Comparison of ENCODE assay signal across 16 cellular contexts in genomic region chr9:3367185-3367584, GRCh38.
DNase-seq lines count a peak whose midpoint lies in the region; ATAC-seq and TF ChIP-seq lines count a peak whose summit lies in the region.
"Had no signal": no experiment of that assay in that cellular context is flagged by ENCODE, and none has a peak within 500 bp of the region (broad histone marks: within the 10 kb centered on the region; RNA-seq: fewer than 3 reads in every experiment).

No MANE protein-coding gene starts in this region.

- peak overlapping the region; percentile 54 for H3K27ac Mint-ChIP-seq in GM23338
- H3K27ac Mint-ChIP-seq in neural progenitor cell = no peak overlapping the region
- H3K27ac Mint-ChIP-seq: CD8-positive, alpha-beta T cell had no signal

- no peaks in the 10 kb centered on the region for H3K27me3 ChIP-seq in GM23338 (ENCODE audit: insufficient read depth)
- H3K27me3 ChIP-seq in neural progenitor cell = no peaks in the 10 kb centered on the region
- H3K27me3 ChIP-seq: SJSA1 had no signal

- peak; percentile 14 for DNase-seq in GM23338 (ENCODE audit: low spot score)
- DNase-seq in SK-MEL-5 (ENCODE audit: low read depth, low spot score) = peak; percentile 94
- peak; percentile 18 for DNase-seq in iPS-NIHi11 (ENCODE audit: low spot score)
- peak; percentile 57 for DNase-seq in neural progenitor cell (ENCODE audit: low spot score)
- no peak for DNase-seq in SK-N-DZ (ENCODE audit: low spot score)
- DNase-seq in GDM1 (lab: John Stamatoyannopoulos, UW) = no peak
- DNase-seq: CD8-positive, alpha-beta T cell; Karpas-422; MM.1S; NCI-H1105 treated with DMSO at 0.1 percent for 48 hours; NCI-H187 treated with DMSO at 0.1 percent for 48 hours; NCI-H2227 treated with DMSO at 0.1 percent for 48 hours; NCI-H526 had no signal

- H3K4me3 ChIP-seq in GM23338 (no peak overlapping the region), neural progenitor cell (no peak overlapping the region)
- H3K4me3 ChIP-seq: SJSA1 had no signal

- ATAC-seq in GM23338 = peak; percentile 57
- no peak for ATAC-seq in HG02571 (IDR thresholded peaks at IDR 0.05; ENCODE audit: unreplicated experiment)
- ATAC-seq: CD8-positive, alpha-beta T cell had no signal

- peaks cover 2% of the 10 kb centered on the region; the same call in 1 of the 3 replicates for H3K9me3 Mint-ChIP-seq in GM23338
- peaks cover 2% of the 10 kb centered on the region for H3K9me3 Mint-ChIP-seq in neural progenitor cell
- H3K9me3 Mint-ChIP-seq: CD8-positive, alpha-beta T cell had no signal

- no peak overlapping the region for H3K27ac ChIP-seq in GM23338 (ENCODE audit: low read depth)
- peak overlapping the region; percentile 72 for H3K27ac ChIP-seq in neural progenitor cell
- H3K27ac ChIP-seq: RWPE1, SJSA1 had no signal

- no peaks in the 10 kb centered on the region for H3K79me2 ChIP-seq in GM23338 (replicated peaks; ENCODE audit: insufficient read depth)
- H3K79me2 ChIP-seq in neural progenitor cell (ENCODE audit: low read depth) = peaks cover 63% of the 10 kb centered on the region

- H3K4me3 Mint-ChIP-seq in GM23338 = no peak overlapping the region
- H3K4me3 Mint-ChIP-seq in neural progenitor cell = no peak overlapping the region
- H3K4me3 Mint-ChIP-seq: CD8-positive, alpha-beta T cell had no signal

- H4K20me1 ChIP-seq in GM23338 (replicated peaks; ENCODE audit: insufficient read depth) = no peaks in the 10 kb centered on the region
- no peaks in the 10 kb centered on the region for H4K20me1 ChIP-seq in neural progenitor cell (ENCODE audit: low read depth)

- peaks cover 38% of the 10 kb centered on the region for H3K4me1 Mint-ChIP-seq in GM23338
- H3K4me1 Mint-ChIP-seq in neural progenitor cell = peaks cover 5% of the 10 kb centered on the region

- H3K4me1 ChIP-seq in GM23338 (ENCODE audit: insufficient read depth) (peaks cover 43% of the 10 kb centered on the region), neural progenitor cell (peaks cover 23% of the 10 kb centered on the region)
- H3K4me1 ChIP-seq: SJSA1 had no signal

- no peaks in the 10 kb centered on the region for H3K9me3 ChIP-seq in neural progenitor cell (ENCODE audit: low read depth)
- H3K9me3 ChIP-seq: SJSA1 had no signal

- peak overlapping the region; percentile 23; the same call in 1 of the 2 replicates for H3K4me2 ChIP-seq in GM23338
- H3K4me2 ChIP-seq in neural progenitor cell = peak overlapping the region; percentile 13

- H3K27me3 Mint-ChIP-seq in GM23338 (ENCODE audit: insufficient read depth, low read depth, poor library complexity) (no peaks in the 10 kb centered on the region), neural progenitor cell (ENCODE audit: insufficient read depth, low read depth) (no peaks in the 10 kb centered on the region)

- H2AFZ ChIP-seq in GM23338 (peak overlapping the region; percentile 15; the same call in 1 of the 2 replicates), neural progenitor cell (replicated peaks) (no peak overlapping the region)

- no peak for TF ChIP-seq CTCF in GM23338 (conservative IDR thresholded peaks at IDR 0.05; ENCODE audit: low read depth in 2 of 2)
- no peak for TF ChIP-seq CTCF in neural progenitor cell (IDR thresholded peaks at IDR 0.05)

- no peaks in the 10 kb centered on the region for H3F3A ChIP-seq in GM23338 (replicated peaks; ENCODE audit: low read depth)
- H3F3A ChIP-seq in neural progenitor cell (ENCODE audit: low read depth) = peaks cover 18% of the 10 kb centered on the region

- H3K36me3 Mint-ChIP-seq in GM23338 (ENCODE audit: low read depth) (peaks cover 3% of the 10 kb centered on the region; the same call in 1 of the 3 replicates), neural progenitor cell (peaks cover 26% of the 10 kb centered on the region)

- H3K36me3 ChIP-seq in GM23338 (ENCODE audit: insufficient read depth) = no peaks in the 10 kb centered on the region
- no peaks in the 10 kb centered on the region for H3K36me3 ChIP-seq in neural progenitor cell
- H3K36me3 ChIP-seq: SJSA1 had no signal

- H3K9me2 ChIP-seq in GM23338 (ENCODE audit: insufficient read depth) = no peaks in the 10 kb centered on the region

- in situ Hi-C loops in SK-MEL-5 (cut with HindIII; ENCODE audit: low pct_unique_long_range_greater_than_20kb, low sequenced_read_pairs) = no loop called here

- H3K9ac ChIP-seq in neural progenitor cell = no peak overlapping the region

TF ChIP-seq in GM23338, 12 proteins besides CTCF, POLR2A, EP300 and RAD21 (continues in another document):
- TF ChIP-seq REST (IDR thresholded peaks at IDR 0.05; ENCODE audit: unreplicated experiment) (no peak), ZNF114 (CRISPR knock-in tag; IDR thresholded peaks at IDR 0.05) (no peak), EZH2 (IDR thresholded peaks at IDR 0.05; ENCODE audit: low read depth, unreplicated experiment) (no peak), CREB1 (CRISPR knock-in tag; IDR thresholded peaks at IDR 0.05; ENCODE audit: low read depth) (no peak), JUNB (IDR thresholded peaks at IDR 0.05; ENCODE audit: unreplicated experiment) (no peak), NANOG (IDR thresholded peaks at IDR 0.05; ENCODE audit: borderline replicate concordance) (no peak), POLR2AphosphoS5 (IDR thresholded peaks at IDR 0.05; ENCODE audit: low read depth) (no peak), STAT1 (IDR thresholded peaks at IDR 0.05; ENCODE audit: unreplicated experiment) (no peak), EZH2phosphoT487 (IDR thresholded peaks at IDR 0.05; ENCODE audit: unreplicated experiment) (no peak), ETS1 (IDR thresholded peaks at IDR 0.05) (no peak), ZNF331 (CRISPR knock-in tag; IDR thresholded peaks at IDR 0.05; ENCODE audit: low read depth) (no peak)

Comparison
In these comparisons a context has a peak if more than half of its experiments do, and no peak if none do; other contexts are left out.
1. DNase-seq: peak in GM23338 (single experiment), SK-MEL-5 (single experiment), iPS-NIHi11 (single experiment) and neural progenitor cell (single experiment); none in SK-N-DZ (single experiment) and GDM1 (single experiment).